8 cellular contexts compared by ENCODE assay signal in the genomic region with DNA sequence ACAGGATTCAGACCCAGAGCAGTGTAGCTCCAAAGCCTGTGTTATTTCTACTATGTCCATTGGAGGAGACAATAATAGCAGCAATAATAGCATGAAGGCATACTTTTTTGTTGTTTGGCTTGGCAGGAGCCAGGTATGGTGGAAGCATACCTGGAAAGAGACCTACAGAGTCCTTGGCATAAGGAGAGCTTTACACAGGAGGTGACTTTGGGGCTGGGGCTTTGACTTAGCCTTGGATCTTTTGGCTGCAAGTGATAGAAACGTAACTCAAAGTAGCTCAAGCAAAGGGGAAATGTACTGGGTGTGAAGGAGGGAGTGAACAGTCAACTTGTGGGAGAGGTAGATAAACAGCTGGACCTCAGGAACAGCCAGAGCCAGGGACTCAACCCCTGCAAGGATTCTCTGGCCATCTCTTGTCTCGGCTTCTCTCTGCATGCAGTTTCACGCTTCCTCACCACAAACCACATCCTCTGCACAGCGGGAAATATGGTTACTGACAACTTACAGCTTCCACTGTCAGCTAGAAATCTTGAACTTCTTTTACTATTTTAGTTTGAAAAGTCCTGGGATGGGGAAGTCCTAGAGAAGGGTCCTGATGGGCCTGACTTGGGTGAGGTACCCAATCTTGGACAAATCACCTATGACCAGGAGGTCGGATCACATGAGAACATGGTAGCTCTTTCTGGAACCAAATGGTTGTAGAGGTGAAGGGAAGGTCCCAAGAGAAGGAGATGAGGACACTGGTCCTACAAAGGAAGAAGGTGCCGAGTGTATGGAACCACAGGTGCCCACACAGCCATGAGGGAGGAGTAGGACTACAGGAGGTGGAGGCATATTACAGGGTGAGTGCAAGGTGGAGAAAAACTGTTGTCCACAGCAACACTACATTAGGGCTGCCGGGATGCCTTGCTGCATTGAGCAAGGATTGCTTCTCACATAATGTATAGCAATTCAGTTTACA. TPM values are rescaled to one million over a fixed set of nuclear protein-coding genes. Genes with fewer than 3 reads are reported as not detected.
DNase-seq lines count a peak whose midpoint lies in the region; ATAC-seq lines count a peak whose summit lies in the region.

No MANE protein-coding gene starts in this region.

- H3K4me2 ChIP-seq in skeletal muscle satellite cell (ENCODE audit: low read length) = peak overlapping the region; percentile 51

- H3K4me3 Mint-ChIP-seq in CD4-positive, CD25-positive, alpha-beta regulatory T cell = peak overlapping the region; percentile 83 to 92 (median 91)
- H3K4me3 Mint-ChIP-seq in activated CD4-positive, alpha-beta T cell treated with anti-CD3 and anti-CD28 coated beads, Interleukin-2, amount 10 ng/mL, durations not matched to agents 24 days and 14 days = peak overlapping the region; percentile 77

- no peaks in the 10 kb centered on the region for H3K36me3 Mint-ChIP-seq in CD4-positive, CD25-positive, alpha-beta regulatory T cell
- peaks cover 20% of the 10 kb centered on the region for H3K36me3 Mint-ChIP-seq in activated CD4-positive, alpha-beta T cell treated with anti-CD3 and anti-CD28 coated beads, Interleukin-2, amount 10 ng/mL, durations not matched to agents 24 days and 14 days (ENCODE audit: low read depth)

- H3K27ac Mint-ChIP-seq in CD4-positive, CD25-positive, alpha-beta regulatory T cell = peak overlapping the region; percentile 79 to 86 (median 83)
- peak overlapping the region; percentile 82 for H3K27ac Mint-ChIP-seq in activated CD4-positive, alpha-beta T cell treated with anti-CD3 and anti-CD28 coated beads, Interleukin-2, amount 10 ng/mL, durations not matched to agents 24 days and 14 days

- H3K27ac ChIP-seq in CD4-positive, CD25-positive, alpha-beta regulatory T cell (ENCODE audit: insufficient read depth, low read length, poor library complexity, severe bottlenecking) = peak overlapping the region; percentile 65

- H3K27me3 Mint-ChIP-seq in CD4-positive, CD25-positive, alpha-beta regulatory T cell = no peaks in the 10 kb centered on the region
- H3K27me3 Mint-ChIP-seq in activated CD4-positive, alpha-beta T cell treated with anti-CD3 and anti-CD28 coated beads, Interleukin-2, amount 10 ng/mL, durations not matched to agents 24 days and 14 days = no peaks in the 10 kb centered on the region

- no peaks in the 10 kb centered on the region for H3K9me3 ChIP-seq in CD4-positive, CD25-positive, alpha-beta regulatory T cell (ENCODE audit: control insufficient read depth in 2 of 2, low read length in 2 of 2)
- no peaks in the 10 kb centered on the region for H3K9me3 ChIP-seq in skeletal muscle satellite cell (replicated peaks; ENCODE audit: low read length)

- intact Hi-C loops in activated CD4-positive, alpha-beta T cell treated with anti-CD3 and anti-CD28 coated beads, Interleukin-2, amount 10 ng/mL, durations not matched to agents 24 days and 14 days (cut with micrococcal nuclease) = loop anchor here (1.0 to 10.0 kb wide), 9 partner anchors 13 to 1027 kb away; a partner anchor contains a TSS

- H3K9ac ChIP-seq in skeletal muscle satellite cell (ENCODE audit: low read depth, low read length) = peak overlapping the region; percentile 71

- peak; percentile 46 to 90 (median 82) for DNase-seq in CD4-positive, CD25-positive, alpha-beta regulatory T cell
- DNase-seq in Jurkat, Clone E6-1 (ENCODE audit: low read depth, low spot score) = peak; percentile 95
- DNase-seq in activated CD4-positive, alpha-beta T cell treated with anti-CD3 and anti-CD28 coated beads, Interleukin-2, amount 10 ng/mL, durations not matched to agents 24 days and 14 days = peak; percentile 94
- DNase-seq in epidermal melanocyte (ENCODE audit: insufficient read length, low spot score) (peak; percentile 37), cerebellar nuclear complex (lab: John Stamatoyannopoulos, UW) (no peak), DMS153 treated with DMSO at 0.1 percent for 48 hours (lab: John Stamatoyannopoulos, UW; ENCODE audit: unreplicated experiment) (no peak)

- peaks cover 33 to 86% (median 74%) of the 10 kb centered on the region in 4 donors for H3K4me1 Mint-ChIP-seq in CD4-positive, CD25-positive, alpha-beta regulatory T cell
- peaks cover 68% of the 10 kb centered on the region for H3K4me1 Mint-ChIP-seq in activated CD4-positive, alpha-beta T cell treated with anti-CD3 and anti-CD28 coated beads, Interleukin-2, amount 10 ng/mL, durations not matched to agents 24 days and 14 days

- H3K27me3 ChIP-seq in CD4-positive, CD25-positive, alpha-beta regulatory T cell (ENCODE audit: control insufficient read depth, insufficient read depth, low read length) = no peaks in the 10 kb centered on the region
- H3K27me3 ChIP-seq in skeletal muscle satellite cell (ENCODE audit: control insufficient read depth, insufficient read depth, low read length) = peaks cover 24% of the 10 kb centered on the region

- no peaks in the 10 kb centered on the region for H3K36me3 ChIP-seq in CD4-positive, CD25-positive, alpha-beta regulatory T cell (ENCODE audit: control insufficient read depth, insufficient read depth, low read length)
- H3K36me3 ChIP-seq in skeletal muscle satellite cell (ENCODE audit: insufficient read depth, low read length) = no peaks in the 10 kb centered on the region

- peaks cover 0 to 2% (median 0%) of the 10 kb centered on the region in 7 donors for H3K9me3 Mint-ChIP-seq in CD4-positive, CD25-positive, alpha-beta regulatory T cell
- peaks cover 15% of the 10 kb centered on the region for H3K9me3 Mint-ChIP-seq in activated CD4-positive, alpha-beta T cell treated with anti-CD3 and anti-CD28 coated beads, Interleukin-2, amount 10 ng/mL, durations not matched to agents 24 days and 14 days

- ATAC-seq in CD4-positive, CD25-positive, alpha-beta regulatory T cell (ENCODE audit: low read depth in 2 of 2) = peak; percentile 81
- peak; percentile 86 for ATAC-seq in GM21390 (IDR thresholded peaks at IDR 0.05; ENCODE audit: unreplicated experiment)

- H3K4me3 ChIP-seq in CD4-positive, CD25-positive, alpha-beta regulatory T cell (ENCODE audit: low read depth, low read length) = peak overlapping the region; percentile 87
- H3K4me3 ChIP-seq in Jurkat, Clone E6-1 (ENCODE audit: low read length) = peak overlapping the region; percentile 38
- H3K4me3 ChIP-seq in skeletal muscle satellite cell (ENCODE audit: low read length) = peak overlapping the region; percentile 8

- peaks cover 55% of the 10 kb centered on the region for H3K4me1 ChIP-seq in CD4-positive, CD25-positive, alpha-beta regulatory T cell (ENCODE audit: control insufficient read depth, insufficient read depth, low read length, poor library complexity, severe bottlenecking)
- H3K4me1 ChIP-seq in skeletal muscle satellite cell (ENCODE audit: control insufficient read depth, insufficient read depth, low read length) = peaks cover 29% of the 10 kb centered on the region

RNA-seq across cellular contexts. Expression of a gene that starts 47.0 kb away (rescaled TPM):
- 24.9 TPM for total RNA-seq in CD4-positive, CD25-positive, alpha-beta regulatory T cell
- polyA plus RNA-seq in CD4-positive, CD25-positive, alpha-beta regulatory T cell = 10 to 100 TPM; 18.0 to 27.0 (median 18.9) TPM
- 8.5 TPM for polyA plus RNA-seq in Jurkat, Clone E6-1 (2012; ENCODE audit: insufficient read depth, insufficient read length)
- total RNA-seq in activated CD4-positive, alpha-beta T cell treated with anti-CD3 and anti-CD28 coated beads, Interleukin-2, amount 10 ng/mL, durations not matched to agents 24 days and 14 days = 29.7 and 35.3 TPM in 2 replicates
- 16.0 and 16.4 TPM in 2 replicates for total RNA-seq in skeletal muscle satellite cell (2012; rRNA removed)

Comparison
In these comparisons a context has a peak if more than half of its experiments do, and no peak if none do; other contexts are left out.
1. DNase-seq: peak in CD4-positive, CD25-positive, alpha-beta regulatory T cell (3 of 3), Jurkat, Clone E6-1 (single experiment), activated CD4-positive, alpha-beta T cell treated with anti-CD3 and anti-CD28 coated beads, Interleukin-2, amount 10 ng/mL, durations not matched to agents 24 days and 14 days (single experiment) and epidermal melanocyte (single experiment); none in cerebellar nuclear complex (0 of 2) and DMS153 treated with DMSO at 0.1 percent for 48 hours (single experiment).
2. H3K4me3 ChIP-seq: peak in every context shown above with its lines; median percentile 87 in CD4-positive, CD25-positive, alpha-beta regulatory T cell; 38 in Jurkat, Clone E6-1; 8 in skeletal muscle satellite cell.